ENCODE assay signal across 9 cellular contexts in the genomic region with DNA sequence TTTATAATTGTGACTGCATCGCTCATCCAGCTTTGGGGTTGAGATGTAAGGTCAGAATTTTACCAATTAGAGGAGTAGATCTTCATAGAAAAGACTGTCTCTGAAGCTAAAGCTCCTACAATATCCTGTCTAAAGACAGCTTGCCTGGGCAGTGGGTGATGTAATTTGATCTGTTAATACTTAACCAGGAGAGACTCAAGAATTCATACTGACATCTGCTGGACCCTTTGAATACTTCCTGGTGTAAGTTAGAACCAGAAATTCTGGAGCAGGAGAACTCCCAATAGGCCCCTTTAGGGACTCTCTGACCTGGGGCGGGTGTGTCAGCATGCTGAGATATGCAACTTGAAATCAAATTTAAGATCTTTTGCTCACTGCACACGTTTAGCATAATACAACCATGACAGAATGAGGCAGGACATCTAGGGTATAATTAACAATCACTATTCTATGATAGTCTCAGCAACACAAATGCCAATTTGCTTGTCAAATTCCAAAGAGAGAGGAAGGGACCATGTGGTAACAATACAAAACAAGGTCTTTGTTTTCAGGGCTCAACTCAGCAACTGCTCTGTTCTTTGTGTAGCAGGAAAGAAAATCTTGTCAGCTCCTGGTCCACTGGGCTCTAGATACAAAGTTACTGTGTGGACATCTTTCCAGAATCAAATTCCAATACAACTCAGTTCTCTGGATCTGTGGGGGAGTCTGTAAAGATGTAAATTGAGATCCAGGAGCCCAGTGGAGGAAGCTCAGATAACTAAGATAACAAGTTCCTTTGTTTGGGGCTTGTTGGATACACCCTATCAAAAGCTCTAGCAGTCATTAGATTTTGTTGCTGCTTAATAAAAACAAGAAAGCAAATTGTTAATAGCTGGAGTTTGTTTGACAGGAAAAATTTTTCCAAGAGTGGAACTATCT.
A peak's percentile ranks its signal among the peaks of the same experiment; 100 is the strongest.
DNase-seq lines count a peak whose midpoint lies in the region; ATAC-seq, FAIRE-seq and TF ChIP-seq lines count a peak whose summit lies in the region.
"Had no signal": no experiment of that assay in that cellular context is flagged by ENCODE, and none has a peak within 500 bp of the region (broad histone marks: within the 10 kb centered on the region; RNA-seq: fewer than 3 reads in every experiment).

No MANE protein-coding gene starts in this region.

- no peaks in the 10 kb centered on the region for H3K9me3 ChIP-seq in pancreas

- H3K4me3 ChIP-seq in cardiac fibroblast (replicated peaks in 1 of 2; ENCODE audit: low read depth in 2 of 2, low read length in 2 of 2) (no peak overlapping the region), pancreas (no peak overlapping the region)

- H3K27me3 Mint-ChIP-seq in stimulated activated naive CD8-positive, alpha-beta T cell treated with anti-CD3 and anti-CD28 coated beads, Interleukin-15, amount 100 ng/mL, for 72 hours: peaks cover 16% of the 10 kb centered on the region

- no peaks in the 10 kb centered on the region for H3K27me3 ChIP-seq in pancreas

- H3K4me3 Mint-ChIP-seq in stimulated activated naive CD8-positive, alpha-beta T cell treated with anti-CD3 and anti-CD28 coated beads, Interleukin-15, amount 100 ng/mL, for 72 hours: no peak overlapping the region
- H3K4me3 Mint-ChIP-seq: CD4-positive, CD25-positive, alpha-beta regulatory T cell had no signal

- ATAC-seq in stimulated activated naive CD8-positive, alpha-beta T cell treated with anti-CD3 and anti-CD28 coated beads, Interleukin-15, amount 100 ng/mL, for 72 hours: peak; percentile 37
- ATAC-seq in stimulated activated naive CD8-positive, alpha-beta T cell treated with anti-CD3 and anti-CD28 coated beads, Interleukin-15, Interleukin-2, amounts not matched to agents 100 U/mL and 50 U/mL, for 24 hours: no peak
- ATAC-seq in pancreas (peak; percentile 98 to 100 (median 98)), GM21360 (IDR thresholded peaks at IDR 0.05; ENCODE audit: unreplicated experiment) (no peak)

- no peak for DNase-seq in stimulated activated naive CD8-positive, alpha-beta T cell treated with anti-CD3 and anti-CD28 coated beads, Interleukin-15, amount 100 ng/mL, for 72 hours
- DNase-seq in stimulated activated naive CD8-positive, alpha-beta T cell treated with anti-CD3 and anti-CD28 coated beads, Interleukin-15, Interleukin-2, amounts not matched to agents 100 U/mL and 50 U/mL, for 24 hours: no peak
- DNase-seq in NCI-H1417 (lab: John Stamatoyannopoulos, UW) (peak; percentile 46 to 83 (median 78)), cardiac fibroblast (ENCODE audit: low read depth in 2 of 2) (peak; percentile 32 to 33), pancreas (peak in 3 of 6 donors; percentile 20 to 31 (median 25)), occipital lobe (lab: John Stamatoyannopoulos, UW) (no peak), CD1c-positive myeloid dendritic cell (ENCODE audit: extremely low spot score) (no peak)
- DNase-seq: CD4-positive, CD25-positive, alpha-beta regulatory T cell had no signal

- intact Hi-C loops in pancreas (cut with DNase I): no loop called here

- H3K4me1 Mint-ChIP-seq in stimulated activated naive CD8-positive, alpha-beta T cell treated with anti-CD3 and anti-CD28 coated beads, Interleukin-15, amount 100 ng/mL, for 72 hours: no peaks in the 10 kb centered on the region
- H3K4me1 Mint-ChIP-seq: CD4-positive, CD25-positive, alpha-beta regulatory T cell had no signal

- no peak for FAIRE-seq in pancreas (lab: Jason Lieb, UNC)

- no peaks in the 10 kb centered on the region for H3K9me3 Mint-ChIP-seq in stimulated activated naive CD8-positive, alpha-beta T cell treated with anti-CD3 and anti-CD28 coated beads, Interleukin-15, amount 100 ng/mL, for 72 hours

- no peak overlapping the region for H3K27ac Mint-ChIP-seq in stimulated activated naive CD8-positive, alpha-beta T cell treated with anti-CD3 and anti-CD28 coated beads, Interleukin-15, amount 100 ng/mL, for 72 hours
- H3K27ac Mint-ChIP-seq: CD4-positive, CD25-positive, alpha-beta regulatory T cell had no signal

- H3K4me1 ChIP-seq in pancreas: no peaks in the 10 kb centered on the region

- WGBS in pancreas, 2 donors: 24 to 32% methylated on average over 3 of the region's 3 CpGs

- H3K36me3 ChIP-seq in pancreas: no peaks in the 10 kb centered on the region

- TF ChIP-seq CTCF in cardiac fibroblast (IDR thresholded peaks at IDR 0.05; ENCODE audit: low read depth, low read length) (no peak), pancreas (IDR thresholded peaks at IDR 0.05) (no peak)

- no peak overlapping the region for H3K27ac ChIP-seq in pancreas

Comparison
In these comparisons a context has a peak if more than half of its experiments do, and no peak if none do; other contexts are left out.
1. ATAC-seq: peak in stimulated activated naive CD8-positive, alpha-beta T cell treated with anti-CD3 and anti-CD28 coated beads, Interleukin-15, amount 100 ng/mL, for 72 hours (single experiment) and pancreas (4 of 4); none in stimulated activated naive CD8-positive, alpha-beta T cell treated with anti-CD3 and anti-CD28 coated beads, Interleukin-15, Interleukin-2, amounts not matched to agents 100 U/mL and 50 U/mL, for 24 hours (single experiment) and GM21360 (single experiment).
2. DNase-seq: peak in NCI-H1417 (3 of 3) and cardiac fibroblast (2 of 2); none in stimulated activated naive CD8-positive, alpha-beta T cell treated with anti-CD3 and anti-CD28 coated beads, Interleukin-15, amount 100 ng/mL, for 72 hours (0 of 2), stimulated activated naive CD8-positive, alpha-beta T cell treated with anti-CD3 and anti-CD28 coated beads, Interleukin-15, Interleukin-2, amounts not matched to agents 100 U/mL and 50 U/mL, for 24 hours (single experiment), occipital lobe (single experiment) and CD1c-positive myeloid dendritic cell (single experiment).